ENCODE assay signal across 1 cellular context in genomic region chr6:33190504-33191107, GRCh38.
A peak's percentile ranks its signal among the peaks of the same experiment; 100 is the strongest.
TF ChIP-seq lines count a peak whose summit lies in the region.

No MANE protein-coding gene starts in this region.

TF ChIP-seq in HepG2, 621 proteins besides CTCF, POLR2A, EP300 and RAD21 (continued from another document and continues in another):
- TF ChIP-seq SP5 (CRISPR knock-in tag; IDR thresholded peaks at IDR 0.05; ENCODE audit: borderline replicate concordance, low read depth) (no peak), MXD4 (CRISPR knock-in tag; IDR thresholded peaks at IDR 0.05) (no peak), STAG1 (CRISPR knock-in tag; IDR thresholded peaks at IDR 0.05) (no peak), ZNF496 (CRISPR knock-in tag; IDR thresholded peaks at IDR 0.05; ENCODE audit: insufficient replicate concordance) (no peak), ZMYM4 (CRISPR knock-in tag; IDR thresholded peaks at IDR 0.05) (0 out of 2 replicates have a peak, but pooled peaks have one; percentile 0), NONO (IDR thresholded peaks at IDR 0.05) (no peak), NONO (CRISPR knock-in tag; conservative IDR thresholded peaks at IDR 0.05) (no peak), ZNF713 (CRISPR knock-in tag; IDR thresholded peaks at IDR 0.05) (no peak), ATF4 (CRISPR knock-in tag; IDR thresholded peaks at IDR 0.05) (no peak), ZBTB39 (CRISPR knock-in tag; IDR thresholded peaks at IDR 0.05) (no peak), HNRNPK (IDR thresholded peaks at IDR 0.05; ENCODE audit: low read depth, low read length, poor library complexity, severe bottlenecking) (no peak), DZIP1 (CRISPR knock-in tag; IDR thresholded peaks at IDR 0.05) (no peak), HNF1A (IDR thresholded peaks at IDR 0.05; ENCODE audit: low read depth) (no peak), HNF1A (CRISPR knock-in tag; IDR thresholded peaks at IDR 0.05; ENCODE audit: borderline replicate concordance) (0 out of 2 replicates have a peak, but pooled peaks have one; percentile 19), GPN1 (CRISPR knock-in tag; IDR thresholded peaks at IDR 0.05; ENCODE audit: borderline replicate concordance) (no peak), KAT8 (CRISPR knock-in tag; IDR thresholded peaks at IDR 0.05) (peak; percentile 44; the same call in 1 of the 2 replicates), KDM2A (CRISPR knock-in tag; IDR thresholded peaks at IDR 0.05; ENCODE audit: borderline replicate concordance, low read depth) (peak; percentile 26; the same call in 1 of the 2 replicates), SAP130 (CRISPR knock-in tag; IDR thresholded peaks at IDR 0.05; ENCODE audit: low read depth) (peak; percentile 41; the same call in 1 of the 2 replicates), THRA (CRISPR knock-in tag; IDR thresholded peaks at IDR 0.05; ENCODE audit: borderline replicate concordance) (peak; percentile 43; the same call in 1 of the 2 replicates), HES4 (CRISPR knock-in tag; IDR thresholded peaks at IDR 0.05; ENCODE audit: borderline replicate concordance) (no peak), HNRNPL (IDR thresholded peaks at IDR 0.05; ENCODE audit: low read depth, low read length) (peak; percentile 54; the same call in 1 of the 2 replicates), FOXA3 (CRISPR knock-in tag; IDR thresholded peaks at IDR 0.05) (peak; percentile 42; the same call in 1 of the 2 replicates), ZNF788 (CRISPR knock-in tag; IDR thresholded peaks at IDR 0.05; ENCODE audit: borderline replicate concordance) (no peak), TMF1 (CRISPR knock-in tag; IDR thresholded peaks at IDR 0.05; ENCODE audit: low read depth) (no peak), ZFX (CRISPR knock-in tag; IDR thresholded peaks at IDR 0.05; ENCODE audit: low read depth) (peak; percentile 45; the same call in 1 of the 2 replicates), AKNA (CRISPR knock-in tag; IDR thresholded peaks at IDR 0.05; ENCODE audit: borderline replicate concordance) (no peak), GABPB1 (CRISPR knock-in tag; IDR thresholded peaks at IDR 0.05) (0 out of 2 replicates have a peak, but pooled peaks have one; percentile 29), CREB3 (CRISPR knock-in tag; IDR thresholded peaks at IDR 0.05) (no peak), ZNF557 (CRISPR knock-in tag; IDR thresholded peaks at IDR 0.05) (no peak), ZNF430 (CRISPR knock-in tag; IDR thresholded peaks at IDR 0.05) (no peak), KLF15 (CRISPR knock-in tag; IDR thresholded peaks at IDR 0.05; ENCODE audit: borderline replicate concordance) (no peak), ZEB1 (IDR thresholded peaks at IDR 0.05; ENCODE audit: insufficient replicate concordance, low read depth) (no peak), PAXIP1 (CRISPR knock-in tag; conservative IDR thresholded peaks at IDR 0.05) (peak; percentile 37; the same call in 1 of the 2 replicates), MLLT10 (CRISPR knock-in tag; IDR thresholded peaks at IDR 0.05) (no peak), ETV5 (CRISPR knock-in tag; IDR thresholded peaks at IDR 0.05; ENCODE audit: borderline replicate concordance) (no peak), MBNL3 (CRISPR knock-in tag; conservative IDR thresholded peaks at IDR 0.05) (no peak), ZFP41 (CRISPR knock-in tag; IDR thresholded peaks at IDR 0.05; ENCODE audit: borderline replicate concordance) (no peak), PTBP1 (IDR thresholded peaks at IDR 0.05; ENCODE audit: low read depth, low read length, poor library complexity, severe bottlenecking) (no peak), HMG20A (CRISPR knock-in tag; IDR thresholded peaks at IDR 0.05; ENCODE audit: borderline replicate concordance) (peak; percentile 28; the same call in 1 of the 2 replicates)
